ENCODE assay signal across 1 cellular context in the genomic region with DNA sequence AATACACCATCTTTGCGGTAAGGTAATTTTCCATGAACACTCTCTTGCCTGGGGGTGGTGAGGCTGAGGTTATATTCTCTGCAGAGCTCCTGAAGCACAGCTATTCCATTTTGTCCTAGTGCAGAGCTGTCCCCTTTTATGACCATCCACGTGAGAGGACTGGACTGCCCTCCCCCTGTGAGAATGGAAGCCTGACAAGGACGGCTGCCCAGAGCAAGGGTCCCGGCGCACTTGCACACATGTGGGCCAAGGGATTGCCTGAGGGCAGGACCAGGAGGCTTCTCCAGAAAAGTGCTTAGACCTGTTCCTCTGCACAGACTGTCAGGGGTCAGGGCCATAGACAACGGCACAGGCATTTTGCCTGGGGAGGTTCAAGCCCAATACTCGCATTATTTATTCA.
TF ChIP-seq lines count a peak whose summit lies in the region.

No MANE protein-coding gene starts in this region.

TF ChIP-seq in HepG2, 621 proteins besides CTCF, POLR2A, EP300 and RAD21 (continued from another document):
- TF ChIP-seq ZNF513 (CRISPR knock-in tag; conservative IDR thresholded peaks at IDR 0.05) (no peak), ZMAT3 (CRISPR knock-in tag; conservative IDR thresholded peaks at IDR 0.05) (0 out of 2 replicates have a peak, but pooled peaks have one; percentile 28), PTBP1 (IDR thresholded peaks at IDR 0.05; ENCODE audit: low read depth, low read length, poor library complexity, severe bottlenecking) (no peak), TRIM22 (IDR thresholded peaks at IDR 0.05) (no peak), ZNF17 (CRISPR knock-in tag; IDR thresholded peaks at IDR 0.05) (no peak), MED8 (CRISPR knock-in tag; IDR thresholded peaks at IDR 0.05; ENCODE audit: insufficient replicate concordance) (no peak), ZNF546 (CRISPR knock-in tag; conservative IDR thresholded peaks at IDR 0.05) (no peak), ZNF878 (CRISPR knock-in tag; IDR thresholded peaks at IDR 0.05) (peak; percentile 44; the same call in 1 of the 2 replicates), ZMYM2 (CRISPR knock-in tag; IDR thresholded peaks at IDR 0.05) (no peak), ZNF580 (CRISPR knock-in tag; IDR thresholded peaks at IDR 0.05; ENCODE audit: borderline replicate concordance, low read depth) (no peak), HOXD1 (CRISPR knock-in tag; IDR thresholded peaks at IDR 0.05) (no peak), ZNF451 (CRISPR knock-in tag; IDR thresholded peaks at IDR 0.05) (no peak), RAD51 (IDR thresholded peaks at IDR 0.05; ENCODE audit: borderline replicate concordance) (no peak), SIX4 (CRISPR knock-in tag; IDR thresholded peaks at IDR 0.05) (no peak), STAT5B (CRISPR knock-in tag; IDR thresholded peaks at IDR 0.05) (no peak), ZNF652 (CRISPR knock-in tag; IDR thresholded peaks at IDR 0.05; ENCODE audit: borderline replicate concordance, low read depth) (no peak), MXD4 (CRISPR knock-in tag; IDR thresholded peaks at IDR 0.05) (no peak), RBM22 (optimal IDR thresholded peaks at IDR 0.05; ENCODE audit: low read length) (no peak), ZFP36L1 (CRISPR knock-in tag; IDR thresholded peaks at IDR 0.05) (0 out of 2 replicates have a peak, but pooled peaks have one; percentile 54), ARID2 (CRISPR knock-in tag; IDR thresholded peaks at IDR 0.05; ENCODE audit: borderline replicate concordance) (0 out of 2 replicates have a peak, but pooled peaks have one; percentile 29), TFE3 (CRISPR knock-in tag; IDR thresholded peaks at IDR 0.05) (no peak), ZNF274 (CRISPR knock-in tag; IDR thresholded peaks at IDR 0.05) (0 out of 2 replicates have a peak, but pooled peaks have one; percentile 37), FOXJ3 (CRISPR knock-in tag; IDR thresholded peaks at IDR 0.05; ENCODE audit: borderline replicate concordance) (no peak), ZNF883 (CRISPR knock-in tag; IDR thresholded peaks at IDR 0.05; ENCODE audit: not compliant biosample characterization) (peak; percentile 68), YEATS4 (CRISPR knock-in tag; IDR thresholded peaks at IDR 0.05; ENCODE audit: borderline replicate concordance) (no peak), POLR2G (IDR thresholded peaks at IDR 0.05; ENCODE audit: low read depth, low read length) (0 out of 2 replicates have a peak, but pooled peaks have one; percentile 28)
- TF ChIP-seq, protein P1, sequence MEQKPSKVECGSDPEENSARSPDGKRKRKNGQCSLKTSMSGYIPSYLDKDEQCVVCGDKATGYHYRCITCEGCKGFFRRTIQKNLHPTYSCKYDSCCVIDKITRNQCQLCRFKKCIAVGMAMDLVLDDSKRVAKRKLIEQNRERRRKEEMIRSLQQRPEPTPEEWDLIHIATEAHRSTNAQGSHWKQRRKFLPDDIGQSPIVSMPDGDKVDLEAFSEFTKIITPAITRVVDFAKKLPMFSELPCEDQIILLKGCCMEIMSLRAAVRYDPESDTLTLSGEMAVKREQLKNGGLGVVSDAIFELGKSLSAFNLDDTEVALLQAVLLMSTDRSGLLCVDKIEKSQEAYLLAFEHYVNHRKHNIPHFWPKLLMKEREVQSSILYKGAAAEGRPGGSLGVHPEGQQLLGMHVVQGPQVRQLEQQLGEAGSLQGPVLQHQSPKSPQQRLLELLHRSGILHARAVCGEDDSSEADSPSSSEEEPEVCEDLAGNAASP (CRISPR knock-in tag; IDR thresholded peaks at IDR 0.05; ENCODE audit: borderline replicate concordance): 0 out of 2 replicates have a peak, but pooled peaks have one; percentile 21
- TF ChIP-seq, protein P2, sequence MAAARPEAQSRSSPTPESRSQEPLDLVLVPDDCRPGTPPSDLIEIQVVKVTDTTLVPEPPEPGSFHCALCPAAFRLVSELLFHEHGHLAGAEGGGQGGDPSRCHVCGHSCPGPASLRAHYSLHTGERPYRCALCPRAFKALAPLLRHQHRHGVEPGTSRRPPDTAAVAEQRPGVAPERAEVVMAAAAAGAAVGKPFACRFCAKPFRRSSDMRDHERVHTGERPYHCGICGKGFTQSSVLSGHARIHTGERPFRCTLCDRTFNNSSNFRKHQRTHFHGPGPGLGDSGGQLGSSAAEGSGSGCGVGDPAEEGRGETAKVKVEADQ (CRISPR knock-in tag; IDR thresholded peaks at IDR 0.05; ENCODE audit: borderline replicate concordance): 0 out of 2 replicates have a peak, but pooled peaks have one; percentile 19
- TF ChIP-seq, protein P3, sequence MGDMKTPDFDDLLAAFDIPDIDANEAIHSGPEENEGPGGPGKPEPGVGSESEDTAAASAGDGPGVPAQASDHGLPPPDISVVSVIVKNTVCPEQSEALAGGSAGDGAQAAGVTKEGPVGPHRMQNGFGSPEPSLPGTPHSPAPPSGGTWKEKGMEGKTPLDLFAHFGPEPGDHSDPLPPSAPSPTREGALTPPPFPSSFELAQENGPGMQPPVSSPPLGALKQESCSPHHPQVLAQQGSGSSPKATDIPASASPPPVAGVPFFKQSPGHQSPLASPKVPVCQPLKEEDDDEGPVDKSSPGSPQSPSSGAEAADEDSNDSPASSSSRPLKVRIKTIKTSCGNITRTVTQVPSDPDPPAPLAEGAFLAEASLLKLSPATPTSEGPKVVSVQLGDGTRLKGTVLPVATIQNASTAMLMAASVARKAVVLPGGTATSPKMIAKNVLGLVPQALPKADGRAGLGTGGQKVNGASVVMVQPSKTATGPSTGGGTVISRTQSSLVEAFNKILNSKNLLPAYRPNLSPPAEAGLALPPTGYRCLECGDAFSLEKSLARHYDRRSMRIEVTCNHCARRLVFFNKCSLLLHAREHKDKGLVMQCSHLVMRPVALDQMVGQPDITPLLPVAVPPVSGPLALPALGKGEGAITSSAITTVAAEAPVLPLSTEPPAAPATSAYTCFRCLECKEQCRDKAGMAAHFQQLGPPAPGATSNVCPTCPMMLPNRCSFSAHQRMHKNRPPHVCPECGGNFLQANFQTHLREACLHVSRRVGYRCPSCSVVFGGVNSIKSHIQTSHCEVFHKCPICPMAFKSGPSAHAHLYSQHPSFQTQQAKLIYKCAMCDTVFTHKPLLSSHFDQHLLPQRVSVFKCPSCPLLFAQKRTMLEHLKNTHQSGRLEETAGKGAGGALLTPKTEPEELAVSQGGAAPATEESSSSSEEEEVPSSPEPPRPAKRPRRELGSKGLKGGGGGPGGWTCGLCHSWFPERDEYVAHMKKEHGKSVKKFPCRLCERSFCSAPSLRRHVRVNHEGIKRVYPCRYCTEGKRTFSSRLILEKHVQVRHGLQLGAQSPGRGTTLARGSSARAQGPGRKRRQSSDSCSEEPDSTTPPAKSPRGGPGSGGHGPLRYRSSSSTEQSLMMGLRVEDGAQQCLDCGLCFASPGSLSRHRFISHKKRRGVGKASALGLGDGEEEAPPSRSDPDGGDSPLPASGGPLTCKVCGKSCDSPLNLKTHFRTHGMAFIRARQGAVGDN (CRISPR knock-in tag; IDR thresholded peaks at IDR 0.05): peak; percentile 75
